ENCODE assay signal across 1 cellular context in the genomic region with DNA sequence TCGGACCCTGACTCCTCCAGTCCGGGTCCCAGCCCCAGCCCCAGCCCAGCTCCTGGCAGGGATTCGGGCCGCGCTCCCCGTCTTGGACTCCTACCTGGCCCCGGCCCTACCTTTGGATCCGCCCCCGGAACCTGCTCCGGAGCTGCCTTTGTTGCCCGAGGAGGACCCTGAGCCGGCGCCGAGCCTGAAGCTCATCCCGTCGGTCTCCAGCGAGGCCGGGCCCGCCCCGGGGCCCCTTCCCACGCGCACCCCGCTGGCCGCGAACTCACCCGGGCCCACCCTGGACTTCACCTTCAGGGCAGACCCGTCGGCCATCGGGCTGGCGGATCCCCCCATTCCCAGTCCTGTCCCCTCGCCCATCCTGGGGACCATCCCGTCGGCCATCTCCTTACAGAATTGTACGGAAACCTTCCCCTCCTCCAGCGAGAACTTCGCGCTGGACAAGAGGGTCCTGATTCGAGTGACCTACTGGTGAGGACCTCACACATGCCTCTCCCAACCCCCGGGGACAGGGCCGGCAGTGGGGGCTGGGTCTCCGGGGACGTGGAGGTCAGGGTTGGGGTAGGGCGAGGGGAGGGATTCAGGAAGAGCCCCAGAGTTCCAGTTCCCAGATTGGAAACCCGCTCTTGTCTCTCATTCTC.
TF ChIP-seq lines count a peak whose summit lies in the region.

No MANE protein-coding gene starts in this region.

TF ChIP-seq in IMR-90, 13 proteins besides CTCF, POLR2A, EP300 and RAD21:
- no peak for TF ChIP-seq CEBPB (IDR thresholded peaks at IDR 0.05; ENCODE audit: low read depth, low read length)
- no peak for TF ChIP-seq MAFK (IDR thresholded peaks at IDR 0.05; ENCODE audit: low read depth, low read length)
- no peak for TF ChIP-seq CHD1 (IDR thresholded peaks at IDR 0.05; ENCODE audit: low read depth, low read length)
- TF ChIP-seq FOS (IDR thresholded peaks at IDR 0.05; ENCODE audit: low read depth, low read length) = no peak
- TF ChIP-seq BHLHE40 (IDR thresholded peaks at IDR 0.05; ENCODE audit: low read depth, low read length) = no peak
- TF ChIP-seq RFX5 (IDR thresholded peaks at IDR 0.05; ENCODE audit: low read depth, low read length) = no peak
- TF ChIP-seq, protein P1, sequence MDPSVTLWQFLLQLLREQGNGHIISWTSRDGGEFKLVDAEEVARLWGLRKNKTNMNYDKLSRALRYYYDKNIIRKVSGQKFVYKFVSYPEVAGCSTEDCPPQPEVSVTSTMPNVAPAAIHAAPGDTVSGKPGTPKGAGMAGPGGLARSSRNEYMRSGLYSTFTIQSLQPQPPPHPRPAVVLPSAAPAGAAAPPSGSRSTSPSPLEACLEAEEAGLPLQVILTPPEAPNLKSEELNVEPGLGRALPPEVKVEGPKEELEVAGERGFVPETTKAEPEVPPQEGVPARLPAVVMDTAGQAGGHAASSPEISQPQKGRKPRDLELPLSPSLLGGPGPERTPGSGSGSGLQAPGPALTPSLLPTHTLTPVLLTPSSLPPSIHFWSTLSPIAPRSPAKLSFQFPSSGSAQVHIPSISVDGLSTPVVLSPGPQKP (IDR thresholded peaks at IDR 0.05; ENCODE audit: borderline replicate concordance, low read depth, low read length) = no peak
- no peak for TF ChIP-seq MAZ (IDR thresholded peaks at IDR 0.05; ENCODE audit: borderline replicate concordance, low read depth, low read length)
- TF ChIP-seq RCOR1 (IDR thresholded peaks at IDR 0.05; ENCODE audit: insufficient replicate concordance, low read length) = no peak
- no peak for TF ChIP-seq MXI1 (IDR thresholded peaks at IDR 0.05; ENCODE audit: borderline replicate concordance, low read depth, low read length)
- no peak for TF ChIP-seq NFE2L2 (IDR thresholded peaks at IDR 0.05; ENCODE audit: low read depth, low read length)
- TF ChIP-seq, protein P2, sequence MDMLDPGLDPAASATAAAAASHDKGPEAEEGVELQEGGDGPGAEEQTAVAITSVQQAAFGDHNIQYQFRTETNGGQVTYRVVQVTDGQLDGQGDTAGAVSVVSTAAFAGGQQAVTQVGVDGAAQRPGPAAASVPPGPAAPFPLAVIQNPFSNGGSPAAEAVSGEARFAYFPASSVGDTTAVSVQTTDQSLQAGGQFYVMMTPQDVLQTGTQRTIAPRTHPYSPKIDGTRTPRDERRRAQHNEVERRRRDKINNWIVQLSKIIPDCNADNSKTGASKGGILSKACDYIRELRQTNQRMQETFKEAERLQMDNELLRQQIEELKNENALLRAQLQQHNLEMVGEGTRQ (IDR thresholded peaks at IDR 0.05; ENCODE audit: low read depth, low read length) = no peak
- no peak for TF ChIP-seq SMC3 (IDR thresholded peaks at IDR 0.05; ENCODE audit: low read depth, low read length)
TF ChIP-seq in IMR-90: peak in this region for 0.
